Comparison of ENCODE assay signal across 8 cellular contexts in genomic region chr22:19477321-19478085, GRCh38. TPM values are rescaled to one million over a fixed set of nuclear protein-coding genes. Genes with fewer than 3 reads are reported as not detected.
DNase-seq lines count a peak whose midpoint lies in the region; ATAC-seq and TF ChIP-seq lines count a peak whose summit lies in the region.

No MANE protein-coding gene starts in this region.

- TF ChIP-seq CTCF in RWPE2 (IDR thresholded peaks at IDR 0.05; ENCODE audit: poor library complexity, severe bottlenecking), result peak; percentile 55
- no peak for TF ChIP-seq CTCF in gastrocnemius medialis (IDR thresholded peaks at IDR 0.05 in 4 of 5, conservative IDR thresholded peaks at IDR 0.05 in 1 of 5)

- H3K36me3 ChIP-seq in RWPE2 (ENCODE audit: low read depth) (peaks cover 52% of the 10 kb centered on the region), gastrocnemius medialis (peaks cover 0 to 28% of the 10 kb centered on the region in 2 donors)

- peaks cover 17% of the 10 kb centered on the region for H3K4me1 ChIP-seq in RWPE2 (ENCODE audit: insufficient read depth, poor library complexity, severe bottlenecking)
- H3K4me1 ChIP-seq in gastrocnemius medialis, result peaks cover 45 to 48% of the 10 kb centered on the region in 2 donors

- DNase-seq in NCI-H748 (lab: John Stamatoyannopoulos, UW; ENCODE audit: unreplicated experiment) (peak; percentile 36), NCI-H748 treated with DMSO at 0.1 percent for 48 hours (lab: John Stamatoyannopoulos, UW) (no peak), RWPE2 (ENCODE audit: low spot score) (no peak), fibroblast of gingiva (ENCODE audit: low read depth) (peak; percentile 24), gastrocnemius medialis (no peak), NCI-H2029 treated with DMSO at 0.1 percent for 48 hours (lab: John Stamatoyannopoulos, UW) (no peak), HPDE6-E6E7 (ENCODE audit: extremely low spot score) (no peak), posterior vena cava (ENCODE audit: low spot score) (no peak)

- TF ChIP-seq POLR2A in gastrocnemius medialis (IDR thresholded peaks at IDR 0.05), result no peak

- H3K9me3 ChIP-seq in RWPE2 (ENCODE audit: severe bottlenecking), result no peaks in the 10 kb centered on the region
- no peaks in the 10 kb centered on the region for H3K9me3 ChIP-seq in gastrocnemius medialis

- ATAC-seq in RWPE2 (ENCODE audit: low read depth) (no peak), gastrocnemius medialis (no peak)

- in situ Hi-C loops in gastrocnemius medialis (cut with MboI; ENCODE audit: low sequenced_read_pairs in 4 of 4), result no loop called here

- intact Hi-C loops in gastrocnemius medialis (cut with DNase I; ENCODE audit: low total_unique reads) (loop anchor here (2.0 kb wide), 3 partner anchors 187 to 355 kb away; partner anchors contain the start of genes CLTCL1, DGCR2 and SLC25A1), posterior vena cava (cut with DNase I) (no loop called here)

- no peaks in the 10 kb centered on the region for H3K27me3 ChIP-seq in RWPE2 (ENCODE audit: insufficient read depth, poor library complexity, severe bottlenecking)
- no peaks in the 10 kb centered on the region for H3K27me3 ChIP-seq in gastrocnemius medialis

- peak overlapping the region; percentile 99 for H3K27ac ChIP-seq in RWPE2 (ENCODE audit: poor library complexity, severe bottlenecking)
- H3K27ac ChIP-seq in gastrocnemius medialis, result peak overlapping the region; percentile 90 to 98 (median 97)

- H3K4me3 ChIP-seq in RWPE2 (ENCODE audit: severe bottlenecking) (peak overlapping the region; percentile 66), gastrocnemius medialis (peak overlapping the region; percentile 63 to 78 (median 70))

RNA-seq across cellular contexts. Expression of gene UFD1, which starts 1.5 kb away (rescaled TPM):
- total RNA-seq in gastrocnemius medialis (100 to 1,000 TPM; 106 to 199 (median 165) TPM), posterior vena cava (10 to 100 TPM; 43.5 to 51.1 TPM)

RNA-seq across cellular contexts. Expression of gene CDC45, which starts 2.2 kb away (rescaled TPM):
- total RNA-seq in gastrocnemius medialis (under 1 TPM in 1 of 4 donors, not detected in 3; 0.27 TPM), posterior vena cava (1 to 10 TPM in 1 of 2 donors, under 1 TPM in 1; 0.71 to 1.7 TPM)

RNA-seq across cellular contexts. Expression of gene C22orf39, which starts 30.0 kb away (rescaled TPM):
- 100 to 1,000 TPM; 157 to 182 (median 178) TPM for total RNA-seq in gastrocnemius medialis
- 10 to 100 TPM; 32.5 to 34.6 TPM for total RNA-seq in posterior vena cava

RNA-seq across cellular contexts. Expression of gene MRPL40, which starts 45.2 kb away (rescaled TPM):
- total RNA-seq in gastrocnemius medialis (10 to 100 TPM; 53.8 to 75.1 (median 61.5) TPM), posterior vena cava (10 to 100 TPM; 18.1 to 22.5 TPM)

RNA-seq across cellular contexts. Expression of gene HIRA, which starts 46.0 kb away (rescaled TPM):
- 10 to 100 TPM; 14.2 to 46.8 (median 24.6) TPM for total RNA-seq in gastrocnemius medialis
- 10 to 100 TPM; 17.2 to 20.4 TPM for total RNA-seq in posterior vena cava

Comparison
In these comparisons a context has a peak if more than half of its experiments do, and no peak if none do; other contexts are left out.
1. DNase-seq: peak in NCI-H748 (single experiment) and fibroblast of gingiva (single experiment); none in NCI-H748 treated with DMSO at 0.1 percent for 48 hours (single experiment), RWPE2 (single experiment), gastrocnemius medialis (0 of 2), NCI-H2029 treated with DMSO at 0.1 percent for 48 hours (single experiment), HPDE6-E6E7 (single experiment) and posterior vena cava (single experiment).
2. RNA of gene C22orf39, which starts 30.0 kb away (total RNA-seq): 157 to 182 TPM in gastrocnemius medialis; 32.5 to 34.6 TPM in posterior vena cava; every median in the first group is over 4 times any median in the second.